ENCODE assay signal across 13 cellular contexts in genomic region chr3:172313671-172314070, GRCh38.
DNase-seq lines count a peak whose midpoint lies in the region; TF ChIP-seq lines count a peak whose summit lies in the region.
"Had no signal": no experiment of that assay in that cellular context is flagged by ENCODE, and none has a peak within 500 bp of the region (broad histone marks: within the 10 kb centered on the region; RNA-seq: fewer than 3 reads in every experiment).

No MANE protein-coding gene starts in this region.

- H3K36me3 ChIP-seq in ovary = no peaks in the 10 kb centered on the region
- peaks cover 9% of the 10 kb centered on the region for H3K36me3 ChIP-seq in CD8-positive, alpha-beta memory T cell (ENCODE audit: insufficient read depth, low read length)

- H3K27ac ChIP-seq in ovary = peak overlapping the region; percentile 16 to 31
- H3K27ac ChIP-seq in CD8-positive, alpha-beta memory T cell (ENCODE audit: low read depth, low read length) = no peak overlapping the region

- H3K4me3 ChIP-seq in ovary = no peak overlapping the region
- no peak overlapping the region for H3K4me3 ChIP-seq in CD8-positive, alpha-beta memory T cell (ENCODE audit: low read length)

- peaks cover 73% of the 10 kb centered on the region for H3K4me1 Mint-ChIP-seq in chondrocyte (ENCODE audit: low read depth)
- no peaks in the 10 kb centered on the region for H3K4me1 Mint-ChIP-seq in CD8-positive, alpha-beta memory T cell

- TF ChIP-seq CTCF in chondrocyte (IDR thresholded peaks at IDR 0.05) = no peak
- TF ChIP-seq CTCF in ovary (IDR thresholded peaks at IDR 0.05) = no peak

- no peak for TF ChIP-seq EP300 in ovary (IDR thresholded peaks at IDR 0.05)

- peak overlapping the region; percentile 75 for H3K27ac Mint-ChIP-seq in chondrocyte (ENCODE audit: unreplicated experiment)
- no peak overlapping the region for H3K27ac Mint-ChIP-seq in CD8-positive, alpha-beta memory T cell

- 67 to 70% (median 68%) methylated on average over 3 of the region's 3 CpGs for WGBS in ovary, 3 donors

- no peak overlapping the region for H3K4me3 Mint-ChIP-seq in chondrocyte (ENCODE audit: unreplicated experiment)
- H3K4me3 Mint-ChIP-seq in CD8-positive, alpha-beta memory T cell = no peak overlapping the region
- H3K4me3 Mint-ChIP-seq: dendritic cell treated with granulocyte-macrophage colony-stimulating factor and Interleukin-4, amounts not matched to agents 40 ng/mL and 50 ng/mL, for 4 days; mesothelial cell of epicardium had no signal

- H3K27me3 ChIP-seq in ovary = no peaks in the 10 kb centered on the region
- no peaks in the 10 kb centered on the region for H3K27me3 ChIP-seq in CD8-positive, alpha-beta memory T cell (ENCODE audit: insufficient read depth, low read length, poor library complexity, severe bottlenecking)

- peak; percentile 47 for DNase-seq in EH (ENCODE audit: low read depth)
- DNase-seq in NCI-H524 (lab: John Stamatoyannopoulos, UW) = peak; percentile 32 to 85
- DNase-seq in chondrocyte (ENCODE audit: low spot score) = no peak
- no peak for DNase-seq in ovary
- DNase-seq in SKM-1 (lab: John Stamatoyannopoulos, UW; ENCODE audit: unreplicated experiment) = no peak
- DNase-seq in dedifferentiated amniotic fluid mesenchymal stem cell (ENCODE audit: extremely low spot score) = no peak
- DNase-seq in T1000 (lab: John Stamatoyannopoulos, UW) = no peak
- DNase-seq in CD8-positive, alpha-beta memory T cell = no peak
- DNase-seq: NCI-H1436 treated with DMSO at 0.1 percent for 48 hours; stimulated activated CD8-positive, alpha-beta memory T cell treated with anti-CD3 and anti-CD28 coated beads, Interleukin-4, amount 100 ng/mL, for 48 hours; SW 1271 had no signal

- H3K9me3 Mint-ChIP-seq in chondrocyte (ENCODE audit: low read depth) = no peaks in the 10 kb centered on the region
- no peaks in the 10 kb centered on the region for H3K9me3 Mint-ChIP-seq in CD8-positive, alpha-beta memory T cell
- H3K9me3 Mint-ChIP-seq: dendritic cell treated with granulocyte-macrophage colony-stimulating factor and Interleukin-4, amounts not matched to agents 40 ng/mL and 50 ng/mL, for 4 days; mesothelial cell of epicardium had no signal

- no peaks in the 10 kb centered on the region for H3K27me3 Mint-ChIP-seq in chondrocyte (ENCODE audit: low read depth)
- H3K27me3 Mint-ChIP-seq in CD8-positive, alpha-beta memory T cell = peaks cover 0 to 1% of the 10 kb centered on the region in 2 donors
- H3K27me3 Mint-ChIP-seq: dendritic cell treated with granulocyte-macrophage colony-stimulating factor and Interleukin-4, amounts not matched to agents 40 ng/mL and 50 ng/mL, for 4 days had no signal

- CTCF ChIA-PET in CD8-positive, alpha-beta memory T cell (lab: Charles Lee) = interaction anchor here (1.0 to 1.8 kb wide), 3 partner anchors 9 to 32 kb away, joined by 3 to 4 read pairs (median 3); no protein-coding TSS in a partner anchor

- no peaks in the 10 kb centered on the region for H3K9me3 ChIP-seq in ovary
- no peaks in the 10 kb centered on the region for H3K9me3 ChIP-seq in CD8-positive, alpha-beta memory T cell (ENCODE audit: low read length)

- H3K4me1 ChIP-seq in ovary (ENCODE audit: insufficient read depth) = peaks cover 19% of the 10 kb centered on the region
- no peaks in the 10 kb centered on the region for H3K4me1 ChIP-seq in CD8-positive, alpha-beta memory T cell (ENCODE audit: insufficient read depth, low read length)

- POLR2A ChIA-PET in CD8-positive, alpha-beta memory T cell (lab: Charles Lee) = no interaction called here

- intact Hi-C loops in ovary (cut with DNase I) = loop anchor here in 1 of 4 donors (10.0 kb wide), 1 partner anchor 49 kb away; no protein-coding TSS in a partner anchor

- peaks cover 43% of the 10 kb centered on the region for H3K36me3 Mint-ChIP-seq in chondrocyte (ENCODE audit: low read depth)
- peaks cover 9 to 51% (median 19%) of the 10 kb centered on the region in 3 donors for H3K36me3 Mint-ChIP-seq in CD8-positive, alpha-beta memory T cell

- TF ChIP-seq POLR2A in ovary (IDR thresholded peaks at IDR 0.05) = no peak

Comparison
In these comparisons a context has a peak if more than half of its experiments do, and no peak if none do; other contexts are left out.
1. DNase-seq: peak in EH (single experiment) and NCI-H524 (2 of 2); none in chondrocyte (single experiment), ovary (0 of 5), SKM-1 (single experiment), dedifferentiated amniotic fluid mesenchymal stem cell (single experiment), T1000 (single experiment) and CD8-positive, alpha-beta memory T cell (0 of 5).